ENCODE assay signal across 22 cellular contexts in the genomic region with DNA sequence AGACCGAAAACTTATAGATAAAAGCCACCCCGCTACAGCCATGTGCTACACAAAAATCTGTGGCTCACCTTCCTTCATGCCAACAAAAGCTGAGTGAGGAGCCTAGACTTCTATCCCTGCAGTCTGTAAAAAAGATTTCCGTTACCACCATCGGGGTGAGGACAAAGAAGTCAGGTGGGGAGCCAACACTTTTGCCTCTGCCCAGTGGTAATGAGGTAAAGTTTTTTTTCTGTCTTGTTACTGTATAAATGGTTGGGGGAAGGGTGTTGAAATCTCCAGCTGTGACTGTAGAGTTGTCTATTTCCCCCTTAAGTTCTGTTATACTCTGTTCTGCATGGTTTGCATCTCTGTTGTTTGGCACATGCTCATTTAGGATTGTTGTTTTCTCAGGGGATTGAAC.
"Had no signal": no experiment of that assay in that cellular context is flagged by ENCODE, and none has a peak within 500 bp of the region (broad histone marks: within the 10 kb centered on the region; RNA-seq: fewer than 3 reads in every experiment).

No MANE protein-coding gene starts in this region.

- H3K4me1 ChIP-seq: gastrocnemius medialis, heart right ventricle, lower lobe of right lung, prostate gland, right atrium auricular region, tibial artery had no signal

- ATAC-seq: activated CD4-positive, alpha-beta T cell treated with anti-CD3 and anti-CD28 coated beads for 36 hours; esophagus mucosa; gastrocnemius medialis; heart right ventricle; lower lobe of right lung; stimulated activated naive CD8-positive, alpha-beta T cell treated with anti-CD3 and anti-CD28 coated beads, Interleukin-15, Interleukin-2, amounts not matched to agents 100 U/mL and 50 U/mL, for 24 hours had no signal

- H3K4me1 Mint-ChIP-seq: activated CD4-positive, alpha-beta T cell treated with anti-CD3 and anti-CD28 coated beads for 36 hours; mesothelial cell of epicardium had no signal

- H3K27ac Mint-ChIP-seq: activated CD4-positive, alpha-beta memory T cell treated with anti-CD3 and anti-CD28 coated beads for 36 hours; activated CD4-positive, alpha-beta T cell treated with anti-CD3 and anti-CD28 coated beads for 36 hours; activated naive CD8-positive, alpha-beta T cell; activated T-helper 1 cell treated with anti-CD3 and anti-CD28 coated beads, Interleukin-12 subunit alpha, Interleukin-12 subunit beta, Interleukin-2, Interleukin-4 antibody, amounts not matched to agents 30 ng/mL and 10 ng/mL and 1 ng/mL, durations not matched to agents 14 hours and 24 hours and 36 hours; mesothelial cell of epicardium had no signal

- H3K27me3 ChIP-seq: gastrocnemius medialis, heart right ventricle, right atrium auricular region, tibial artery had no signal

- H3K4me3 ChIP-seq: gastrocnemius medialis, heart right ventricle, lower lobe of right lung, prostate gland, right atrium auricular region, tibial artery had no signal

- DNase-seq: activated CD4-positive, alpha-beta memory T cell treated with anti-CD3 and anti-CD28 coated beads for 36 hours; activated CD4-positive, alpha-beta T cell treated with anti-CD3 and anti-CD28 coated beads for 36 hours; activated T-cell treated with anti-CD3 and anti-CD28 coated beads for 4 hours; cerebellar nuclear complex; cortex of kidney; effector CD4-positive, alpha-beta T cell; gastrocnemius medialis; heart right ventricle; islet precursor cell; lower lobe of right lung; stimulated activated CD4-positive, alpha-beta T cell treated with anti-CD3 and anti-CD28 coated beads, Interleukin-12 subunit alpha, Interleukin-12 subunit beta, amount 100 ng/mL, for 4 hours; stimulated activated CD4-positive, alpha-beta T cell treated with anti-CD3 and anti-CD28 coated beads, Interleukin-1b, Interleukin-23, amount 100 ng/mL, for 48 hours; stimulated activated naive CD8-positive, alpha-beta T cell treated with anti-CD3 and anti-CD28 coated beads, Interleukin-15, Interleukin-2, amounts not matched to agents 100 U/mL and 50 U/mL, for 24 hours; substantia nigra; tibial artery; WERI-Rb-1 had no signal

- H3K4me3 Mint-ChIP-seq: activated CD4-positive, alpha-beta memory T cell treated with anti-CD3 and anti-CD28 coated beads for 36 hours; activated CD4-positive, alpha-beta T cell treated with anti-CD3 and anti-CD28 coated beads for 36 hours; activated naive CD8-positive, alpha-beta T cell; activated T-helper 1 cell treated with anti-CD3 and anti-CD28 coated beads, Interleukin-12 subunit alpha, Interleukin-12 subunit beta, Interleukin-2, Interleukin-4 antibody, amounts not matched to agents 30 ng/mL and 10 ng/mL and 1 ng/mL, durations not matched to agents 14 hours and 24 hours and 36 hours; mesothelial cell of epicardium had no signal

- H3K9me3 ChIP-seq: gastrocnemius medialis, prostate gland, tibial artery had no signal

- H3K27ac ChIP-seq: gastrocnemius medialis, heart right ventricle, lower lobe of right lung, prostate gland, right atrium auricular region, tibial artery, WERI-Rb-1 had no signal

- H3K36me3 ChIP-seq: gastrocnemius medialis, heart right ventricle, lower lobe of right lung, prostate gland, right atrium auricular region, tibial artery, WERI-Rb-1 had no signal

- H3K27me3 Mint-ChIP-seq: activated CD4-positive, alpha-beta memory T cell treated with anti-CD3 and anti-CD28 coated beads for 36 hours; activated CD4-positive, alpha-beta T cell treated with anti-CD3 and anti-CD28 coated beads for 36 hours; activated naive CD8-positive, alpha-beta T cell had no signal

- H3K36me3 Mint-ChIP-seq: activated CD4-positive, alpha-beta memory T cell treated with anti-CD3 and anti-CD28 coated beads for 36 hours; activated naive CD8-positive, alpha-beta T cell had no signal
